Comparison of ENCODE assay signal across 16 cellular contexts in the genomic region with DNA sequence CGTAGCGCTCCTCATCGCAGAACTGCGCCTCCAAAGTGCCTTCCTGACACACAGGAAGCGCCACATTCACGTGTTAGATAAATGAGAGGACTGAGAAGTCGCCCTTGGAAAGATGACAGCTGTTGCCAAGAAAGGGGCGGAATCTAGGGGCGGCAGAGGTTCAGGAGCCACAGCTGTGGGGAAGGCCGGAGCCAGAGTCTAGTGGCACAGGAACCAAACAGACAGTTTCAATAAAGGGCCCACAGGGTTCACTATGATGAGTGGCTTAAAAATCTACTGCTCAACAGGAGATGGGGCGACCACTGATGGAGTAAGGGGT.
"Had no signal": no experiment of that assay in that cellular context is flagged by ENCODE, and none has a peak within 500 bp of the region (broad histone marks: within the 10 kb centered on the region; RNA-seq: fewer than 3 reads in every experiment).

No MANE protein-coding gene starts in this region.

- H3K27ac Mint-ChIP-seq: activated naive CD8-positive, alpha-beta T cell treated with anti-CD3 and anti-CD28 coated beads, Interleukin-2, amount 50 U/mL, for 24 hours; T-helper 1 cell treated with Interleukin-12 subunit alpha and Interleukin-12 subunit beta and Interleukin-4 antibody, amounts not matched to agents 30 μg/mL and 1 μg/mL, for 36 hours had no signal

- H3K27me3 ChIP-seq: ascending aorta, cardiac muscle cell, colonic mucosa, upper lobe of left lung had no signal

- H3K9me3 ChIP-seq: ascending aorta, colonic mucosa, upper lobe of left lung had no signal

- DNase-seq: activated CD4-positive, alpha-beta T cell treated with anti-CD3 and anti-CD28 coated beads, Interleukin-2, amount 50 U/mL, for 48 hours; activated naive CD4-positive, alpha-beta T cell treated with Interleukin-2 at 50 U/mL for 16 hours; activated naive CD8-positive, alpha-beta T cell treated with anti-CD3 and anti-CD28 coated beads, Interleukin-2, amount 50 U/mL, for 24 hours; colonic mucosa; effector CD8-positive, alpha-beta T cell; hippocampal formation; naive thymus-derived CD4-positive, alpha-beta T cell; retina; SHP77; stimulated activated CD4-positive, alpha-beta T cell treated with anti-CD3 and anti-CD28 coated beads, Interleukin-1b, Interleukin-23, amount 100 ng/mL, for 48 hours; stimulated activated naive CD4-positive, alpha-beta T cell treated with Interleukin-2 at 50 U/mL for 16 hours; upper lobe of left lung had no signal

- H3K4me3 ChIP-seq: ascending aorta, cardiac muscle cell, colonic mucosa, lung, upper lobe of left lung had no signal

- H3K9me3 Mint-ChIP-seq: activated naive CD8-positive, alpha-beta T cell treated with anti-CD3 and anti-CD28 coated beads, Interleukin-2, amount 50 U/mL, for 24 hours; T-helper 1 cell treated with Interleukin-12 subunit alpha and Interleukin-12 subunit beta and Interleukin-4 antibody, amounts not matched to agents 30 μg/mL and 1 μg/mL, for 36 hours had no signal

- H3K4me3 Mint-ChIP-seq: activated naive CD8-positive, alpha-beta T cell treated with anti-CD3 and anti-CD28 coated beads, Interleukin-2, amount 50 U/mL, for 24 hours; T-helper 1 cell treated with Interleukin-12 subunit alpha and Interleukin-12 subunit beta and Interleukin-4 antibody, amounts not matched to agents 30 μg/mL and 1 μg/mL, for 36 hours had no signal

- H3K4me1 ChIP-seq: colonic mucosa had no signal

- H3K27me3 Mint-ChIP-seq: activated naive CD8-positive, alpha-beta T cell treated with anti-CD3 and anti-CD28 coated beads, Interleukin-2, amount 50 U/mL, for 24 hours had no signal

- H3K27ac ChIP-seq: ascending aorta, cardiac muscle cell, colonic mucosa, upper lobe of left lung had no signal
